ENCODE assay signal across 11 cellular contexts in the genomic region with DNA sequence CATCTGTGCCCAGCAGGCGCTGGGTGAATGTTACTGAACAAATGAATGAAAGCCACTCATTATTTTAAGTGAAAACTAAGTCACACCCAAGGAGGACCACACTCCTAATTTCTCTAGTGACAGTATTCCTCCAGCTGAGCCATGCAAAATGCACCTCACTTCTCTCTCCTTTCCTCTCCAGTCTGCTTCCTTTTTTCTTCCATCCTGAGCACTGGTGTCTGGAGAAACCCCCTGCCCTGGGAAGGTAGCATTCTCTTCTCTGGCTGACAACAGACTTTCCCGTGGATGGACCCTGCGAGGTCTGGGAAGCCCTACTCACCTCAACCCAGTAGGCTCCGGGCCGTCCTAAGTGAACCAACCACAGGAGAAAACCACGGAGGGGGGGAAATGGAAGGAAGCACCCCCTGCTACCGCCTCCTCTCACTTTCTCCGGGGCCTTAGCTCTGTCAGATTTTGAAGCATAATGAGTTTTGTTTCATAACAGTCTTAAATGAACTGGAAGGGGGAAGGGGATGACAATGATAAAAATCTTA. TPM values are rescaled to one million over a fixed set of nuclear protein-coding genes. Genes with fewer than 3 reads are reported as not detected.
DNase-seq lines count a peak whose midpoint lies in the region; ATAC-seq and TF ChIP-seq lines count a peak whose summit lies in the region.
"Had no signal": no experiment of that assay in that cellular context is flagged by ENCODE, and none has a peak within 500 bp of the region (broad histone marks: within the 10 kb centered on the region; RNA-seq: fewer than 3 reads in every experiment).

No MANE protein-coding gene starts in this region.

- peaks cover 37% of the 10 kb centered on the region for H3K4me1 Mint-ChIP-seq in activated CD4-positive, alpha-beta T cell treated with anti-CD3 and anti-CD28 coated beads, Interleukin-2, amount 10 ng/mL, durations not matched to agents 24 days and 14 days
- H3K4me1 Mint-ChIP-seq in T-cell, result peaks cover 56 to 65% (median 63%) of the 10 kb centered on the region in 3 donors

- H3K36me3 ChIP-seq in gastroesophageal sphincter, result peaks cover 0 to 7% of the 10 kb centered on the region in 2 donors

- intact Hi-C loops in activated CD4-positive, alpha-beta T cell treated with anti-CD3 and anti-CD28 coated beads, Interleukin-2, amount 10 ng/mL, durations not matched to agents 24 days and 14 days (cut with micrococcal nuclease), result no loop called here

- peaks cover 3% of the 10 kb centered on the region for H3K9me3 Mint-ChIP-seq in activated CD4-positive, alpha-beta T cell treated with anti-CD3 and anti-CD28 coated beads, Interleukin-2, amount 10 ng/mL, durations not matched to agents 24 days and 14 days
- H3K9me3 Mint-ChIP-seq in T-cell, result peaks cover 0 to 9% (median 5%) of the 10 kb centered on the region in 3 donors

- 46 to 55% methylated on average over 2 to 4 of the region's 8 CpGs for WGBS in gastroesophageal sphincter (ENCODE audit: low coverage in 1 of 2), 2 donors

- H3K27ac ChIP-seq in gastroesophageal sphincter (peak overlapping the region in 3 of 4 donors; percentile 17 to 49 (median 30)), skin epidermis (peak overlapping the region in 17 of 21 experiments; percentile 2 to 74 (median 44))
- H3K27ac ChIP-seq: brain microvascular endothelial cell had no signal

- CTCF ChIA-PET in T-cell (lab: Charles Lee), result interaction anchor here in 1 of 2 donors (0.7 to 1.6 kb wide), 5 partner anchors 9 to 103 kb away, joined by 3 to 5 read pairs (median 3); no protein-coding TSS in a partner anchor

- H3K27me3 ChIP-seq in gastroesophageal sphincter, result no peaks in the 10 kb centered on the region
- H3K27me3 ChIP-seq: brain microvascular endothelial cell had no signal

- H3K4me3 ChIP-seq in gastroesophageal sphincter (no peak overlapping the region), skin epidermis (no peak overlapping the region)

- no peaks in the 10 kb centered on the region for H3K27me3 Mint-ChIP-seq in activated CD4-positive, alpha-beta T cell treated with anti-CD3 and anti-CD28 coated beads, Interleukin-2, amount 10 ng/mL, durations not matched to agents 24 days and 14 days
- no peaks in the 10 kb centered on the region for H3K27me3 Mint-ChIP-seq in T-cell
- H3K27me3 Mint-ChIP-seq: activated CD4-positive, alpha-beta T cell treated with anti-CD3 and anti-CD28 coated beads, Interleukin-2, amount 10 ng/mL, durations not matched to agents 7 days and 5 days had no signal

- peak overlapping the region; percentile 43 for H3K4me3 Mint-ChIP-seq in activated CD4-positive, alpha-beta T cell treated with anti-CD3 and anti-CD28 coated beads, Interleukin-2, amount 10 ng/mL, durations not matched to agents 24 days and 14 days
- peak overlapping the region in 2 of 3 donors; percentile 31 to 75 for H3K4me3 Mint-ChIP-seq in T-cell
- H3K4me3 Mint-ChIP-seq: activated CD4-positive, alpha-beta T cell treated with anti-CD3 and anti-CD28 coated beads, Interleukin-2, amount 10 ng/mL, durations not matched to agents 7 days and 5 days had no signal

- peaks cover 0 to 7% (median 0%) of the 10 kb centered on the region in 3 donors for H3K9me3 ChIP-seq in gastroesophageal sphincter

- TF ChIP-seq POLR2A in gastroesophageal sphincter (IDR thresholded peaks at IDR 0.05), result no peak

- DNase-seq in activated CD4-positive, alpha-beta T cell treated with anti-CD3 and anti-CD28 coated beads, Interleukin-2, amount 10 ng/mL, durations not matched to agents 24 days and 14 days, result no peak
- DNase-seq in activated CD4-positive, alpha-beta T cell treated with anti-CD3 and anti-CD28 coated beads for 48 hours, result no peak
- DNase-seq in T-cell (no peak), mucosa of gallbladder (ENCODE audit: low spot score) (no peak), hippocampal formation (lab: John Stamatoyannopoulos, UW) (no peak), GF-D8 (lab: John Stamatoyannopoulos, UW) (no peak)
- DNase-seq: activated CD4-positive, alpha-beta T cell treated with anti-CD3 and anti-CD28 coated beads, Interleukin-2, amount 10 ng/mL, durations not matched to agents 7 days and 5 days; brain microvascular endothelial cell; NCI-H526 had no signal

- TF ChIP-seq CTCF in gastroesophageal sphincter (IDR thresholded peaks at IDR 0.05), result no peak

- ATAC-seq in T-cell (replicated peaks in 1 of 4) (peak; percentile 29 to 53 (median 33)), gastroesophageal sphincter (no peak)

- H3K36me3 Mint-ChIP-seq in activated CD4-positive, alpha-beta T cell treated with anti-CD3 and anti-CD28 coated beads, Interleukin-2, amount 10 ng/mL, durations not matched to agents 24 days and 14 days (ENCODE audit: low read depth), result peaks cover 40% of the 10 kb centered on the region
- H3K36me3 Mint-ChIP-seq in T-cell, result peaks cover 24% of the 10 kb centered on the region

- peak overlapping the region; percentile 59 for H3K27ac Mint-ChIP-seq in activated CD4-positive, alpha-beta T cell treated with anti-CD3 and anti-CD28 coated beads, Interleukin-2, amount 10 ng/mL, durations not matched to agents 24 days and 14 days
- H3K27ac Mint-ChIP-seq in T-cell, result peak overlapping the region; percentile 94 to 96
- H3K27ac Mint-ChIP-seq: activated CD4-positive, alpha-beta T cell treated with anti-CD3 and anti-CD28 coated beads, Interleukin-2, amount 10 ng/mL, durations not matched to agents 7 days and 5 days had no signal

- POLR2A ChIA-PET in T-cell (lab: Charles Lee), result interaction anchor here (1.2 to 1.9 kb wide), 2 partner anchors 39 kb away, joined by 4 to 7 read pairs; no protein-coding TSS in a partner anchor

- peaks cover 0 to 18% (median 5%) of the 10 kb centered on the region in 3 donors for H3K4me1 ChIP-seq in gastroesophageal sphincter

- no peak for TF ChIP-seq EP300 in gastroesophageal sphincter (IDR thresholded peaks at IDR 0.05)

RNA-seq across cellular contexts. Expression of gene TRERF1, which starts 22.6 kb away (rescaled TPM):
- total RNA-seq in activated CD4-positive, alpha-beta T cell treated with anti-CD3 and anti-CD28 coated beads, Interleukin-2, amount 10 ng/mL, durations not matched to agents 24 days and 14 days, result 37.0 and 37.3 TPM in 2 replicates
- total RNA-seq in T-cell (10 to 100 TPM; 20.5 to 52.2 (median 25.6) TPM), gastroesophageal sphincter (1 to 10 TPM; 3.2 to 7.4 (median 5.4) TPM), mucosa of gallbladder (7.7 TPM)
